11 cellular contexts compared by ENCODE assay signal in the genomic region with DNA sequence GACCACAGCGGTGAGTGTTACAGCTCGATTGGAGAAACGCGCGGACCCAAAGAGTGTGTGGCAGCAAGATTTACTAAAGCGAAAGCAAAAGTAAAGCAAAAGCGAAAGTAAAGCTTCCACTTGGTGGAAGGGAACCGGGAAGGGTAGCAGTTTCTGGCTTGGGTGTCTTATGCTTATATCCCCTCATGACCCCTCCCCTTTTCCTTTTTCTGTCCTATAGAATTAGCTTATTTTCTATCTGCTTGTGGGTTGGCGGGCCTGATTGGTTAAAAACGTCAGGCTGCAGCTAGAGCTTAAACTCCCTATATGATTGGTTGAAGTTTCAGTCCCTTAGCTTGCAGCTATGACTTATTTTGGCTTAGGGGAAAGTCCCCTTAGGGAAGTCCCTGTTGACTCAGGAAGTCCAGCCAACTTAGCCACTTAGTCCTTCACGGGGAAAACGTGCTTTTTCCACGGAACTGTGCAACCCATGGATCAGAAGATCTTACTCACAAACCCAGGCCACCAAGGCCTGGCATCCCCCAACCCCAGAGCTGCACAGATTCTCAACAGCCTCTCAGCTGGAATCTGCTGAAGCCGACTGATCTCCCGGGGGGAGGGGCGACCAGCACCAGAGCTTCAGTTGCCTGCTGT.
DNase-seq lines count a peak whose midpoint lies in the region; ATAC-seq lines count a peak whose summit lies in the region.
"Had no signal": no experiment of that assay in that cellular context is flagged by ENCODE, and none has a peak within 500 bp of the region (broad histone marks: within the 10 kb centered on the region; RNA-seq: fewer than 3 reads in every experiment).

No MANE protein-coding gene starts in this region.

- peak; percentile 11 for DNase-seq in activated CD4-positive, alpha-beta memory T cell treated with anti-CD3 and anti-CD28 coated beads for 36 hours
- no peak for DNase-seq in activated CD4-positive, alpha-beta memory T cell treated with anti-CD3 and anti-CD28 coated beads, Interleukin-2, amount 10 ng/mL, durations not matched to agents 7 days and 5 days
- DNase-seq in NCI-H1105 (lab: John Stamatoyannopoulos, UW), result peak; percentile 62
- DNase-seq in SK-MEL-5 (ENCODE audit: low read depth, low spot score), result peak; percentile 44
- DNase-seq in renal cortical epithelial cell (ENCODE audit: low read depth), result peak; percentile 80
- DNase-seq in activated naive CD8-positive, alpha-beta T cell treated with anti-CD3 and anti-CD28 coated beads, Interleukin-2, amount 50 U/mL, for 24 hours, result no peak
- DNase-seq: AML-193, NCI-H1092 treated with DMSO at 0.1 percent for 48 hours, posterior cingulate gyrus had no signal

- POLR2A ChIA-PET in activated CD4-positive, alpha-beta memory T cell treated with anti-CD3 and anti-CD28 coated beads for 36 hours (lab: Charles Lee), result interaction anchor here (0.7 kb wide), 1 partner anchor 9 kb away, joined by 3 read pairs; no protein-coding TSS in a partner anchor
- POLR2A ChIA-PET in activated CD4-positive, alpha-beta memory T cell treated with anti-CD3 and anti-CD28 coated beads, Interleukin-2, amount 10 ng/mL, durations not matched to agents 7 days and 5 days (lab: Charles Lee), result no interaction called here

- H3K36me3 Mint-ChIP-seq in activated CD4-positive, alpha-beta memory T cell treated with anti-CD3 and anti-CD28 coated beads for 36 hours, result no peaks in the 10 kb centered on the region
- no peaks in the 10 kb centered on the region for H3K36me3 Mint-ChIP-seq in activated CD4-positive, alpha-beta memory T cell treated with anti-CD3 and anti-CD28 coated beads, Interleukin-2, amount 10 ng/mL, durations not matched to agents 7 days and 5 days (ENCODE audit: low read depth)
- H3K36me3 Mint-ChIP-seq in activated naive CD8-positive, alpha-beta T cell treated with anti-CD3 and anti-CD28 coated beads, Interleukin-2, amount 50 U/mL, for 24 hours (ENCODE audit: low read depth), result no peaks in the 10 kb centered on the region

- intact Hi-C loops in activated CD4-positive, alpha-beta memory T cell treated with anti-CD3 and anti-CD28 coated beads for 36 hours (cut with micrococcal nuclease), result no loop called here

- H3K27me3 Mint-ChIP-seq in activated CD4-positive, alpha-beta memory T cell treated with anti-CD3 and anti-CD28 coated beads for 36 hours, result no peaks in the 10 kb centered on the region
- H3K27me3 Mint-ChIP-seq in activated CD4-positive, alpha-beta memory T cell treated with anti-CD3 and anti-CD28 coated beads, Interleukin-2, amount 10 ng/mL, durations not matched to agents 7 days and 5 days, result no peaks in the 10 kb centered on the region
- H3K27me3 Mint-ChIP-seq in activated naive CD8-positive, alpha-beta T cell treated with anti-CD3 and anti-CD28 coated beads, Interleukin-2, amount 50 U/mL, for 24 hours, result no peaks in the 10 kb centered on the region

- CTCF ChIA-PET in activated CD4-positive, alpha-beta memory T cell treated with anti-CD3 and anti-CD28 coated beads for 36 hours (lab: Charles Lee), result no interaction called here
- CTCF ChIA-PET in activated CD4-positive, alpha-beta memory T cell treated with anti-CD3 and anti-CD28 coated beads, Interleukin-2, amount 10 ng/mL, durations not matched to agents 7 days and 5 days (lab: Charles Lee), result no interaction called here

- in situ Hi-C loops in SK-MEL-5 (cut with HindIII; ENCODE audit: low pct_unique_long_range_greater_than_20kb, low sequenced_read_pairs), result no loop called here

- no peak for ATAC-seq in GM19467 (IDR thresholded peaks at IDR 0.05; ENCODE audit: unreplicated experiment)
- ATAC-seq in GM21381 (IDR thresholded peaks at IDR 0.05; ENCODE audit: unreplicated experiment), result no peak
- no peak for ATAC-seq in activated naive CD8-positive, alpha-beta T cell treated with anti-CD3 and anti-CD28 coated beads, Interleukin-2, amount 50 U/mL, for 24 hours

- no peaks in the 10 kb centered on the region for H3K9me3 Mint-ChIP-seq in activated CD4-positive, alpha-beta memory T cell treated with anti-CD3 and anti-CD28 coated beads for 36 hours
- peaks cover 5% of the 10 kb centered on the region for H3K9me3 Mint-ChIP-seq in activated CD4-positive, alpha-beta memory T cell treated with anti-CD3 and anti-CD28 coated beads, Interleukin-2, amount 10 ng/mL, durations not matched to agents 7 days and 5 days
- peaks cover 29% of the 10 kb centered on the region for H3K9me3 Mint-ChIP-seq in activated naive CD8-positive, alpha-beta T cell treated with anti-CD3 and anti-CD28 coated beads, Interleukin-2, amount 50 U/mL, for 24 hours

- no peak overlapping the region for H3K27ac Mint-ChIP-seq in activated CD4-positive, alpha-beta memory T cell treated with anti-CD3 and anti-CD28 coated beads for 36 hours
- no peak overlapping the region for H3K27ac Mint-ChIP-seq in activated CD4-positive, alpha-beta memory T cell treated with anti-CD3 and anti-CD28 coated beads, Interleukin-2, amount 10 ng/mL, durations not matched to agents 7 days and 5 days
- no peak overlapping the region for H3K27ac Mint-ChIP-seq in activated naive CD8-positive, alpha-beta T cell treated with anti-CD3 and anti-CD28 coated beads, Interleukin-2, amount 50 U/mL, for 24 hours

- H3K4me3 Mint-ChIP-seq in activated CD4-positive, alpha-beta memory T cell treated with anti-CD3 and anti-CD28 coated beads for 36 hours, result no peak overlapping the region
- H3K4me3 Mint-ChIP-seq in activated CD4-positive, alpha-beta memory T cell treated with anti-CD3 and anti-CD28 coated beads, Interleukin-2, amount 10 ng/mL, durations not matched to agents 7 days and 5 days, result no peak overlapping the region
- H3K4me3 Mint-ChIP-seq in activated naive CD8-positive, alpha-beta T cell treated with anti-CD3 and anti-CD28 coated beads, Interleukin-2, amount 50 U/mL, for 24 hours, result no peak overlapping the region

- H3K4me1 Mint-ChIP-seq in activated CD4-positive, alpha-beta memory T cell treated with anti-CD3 and anti-CD28 coated beads for 36 hours (ENCODE audit: low read depth), result no peaks in the 10 kb centered on the region
- peaks cover 9% of the 10 kb centered on the region for H3K4me1 Mint-ChIP-seq in activated CD4-positive, alpha-beta memory T cell treated with anti-CD3 and anti-CD28 coated beads, Interleukin-2, amount 10 ng/mL, durations not matched to agents 7 days and 5 days
- H3K4me1 Mint-ChIP-seq in activated naive CD8-positive, alpha-beta T cell treated with anti-CD3 and anti-CD28 coated beads, Interleukin-2, amount 50 U/mL, for 24 hours, result no peaks in the 10 kb centered on the region

Comparison
In these comparisons a context has a peak if more than half of its experiments do, and no peak if none do; other contexts are left out.
1. DNase-seq: peak in activated CD4-positive, alpha-beta memory T cell treated with anti-CD3 and anti-CD28 coated beads for 36 hours (single experiment), NCI-H1105 (single experiment), SK-MEL-5 (single experiment) and renal cortical epithelial cell (single experiment); none in activated CD4-positive, alpha-beta memory T cell treated with anti-CD3 and anti-CD28 coated beads, Interleukin-2, amount 10 ng/mL, durations not matched to agents 7 days and 5 days (single experiment) and activated naive CD8-positive, alpha-beta T cell treated with anti-CD3 and anti-CD28 coated beads, Interleukin-2, amount 50 U/mL, for 24 hours (single experiment).